In genomic region chr1:226635456-226635941, GRCh38 we compare ENCODE assay signal across 10 cellular contexts.
A peak's percentile ranks its signal among the peaks of the same experiment; 100 is the strongest.
DNase-seq lines count a peak whose midpoint lies in the region; ATAC-seq and TF ChIP-seq lines count a peak whose summit lies in the region.
"Had no signal": no experiment of that assay in that cellular context is flagged by ENCODE, and none has a peak within 500 bp of the region (broad histone marks: within the 10 kb centered on the region; RNA-seq: fewer than 3 reads in every experiment).

No MANE protein-coding gene starts in this region.

- H3K4me1 ChIP-seq in BLaER1, result peaks cover 88% of the 10 kb centered on the region
- H3K4me1 ChIP-seq in neural progenitor cell, result peaks cover 2% of the 10 kb centered on the region
- H3K4me1 ChIP-seq: right lobe of liver had no signal

- H3K9me3 Mint-ChIP-seq in T-helper 1 cell treated with Interleukin-12 subunit alpha and Interleukin-12 subunit beta and Interleukin-4 antibody, amounts not matched to agents 30 μg/mL and 1 μg/mL, for 36 hours, result no peaks in the 10 kb centered on the region
- H3K9me3 Mint-ChIP-seq in activated naive CD4-positive, alpha-beta T cell treated with anti-CD3 and anti-CD28 coated beads, Interleukin-2, amount 50 U/mL, for 72 hours, result no peaks in the 10 kb centered on the region
- no peaks in the 10 kb centered on the region for H3K9me3 Mint-ChIP-seq in naive thymus-derived CD8-positive, alpha-beta T cell
- H3K9me3 Mint-ChIP-seq in neural progenitor cell (no peaks in the 10 kb centered on the region), osteocyte (ENCODE audit: unreplicated experiment) (no peaks in the 10 kb centered on the region)

- H4K20me1 ChIP-seq in BLaER1, result peaks cover 17% of the 10 kb centered on the region; the same call in 1 of the 2 replicates
- no peaks in the 10 kb centered on the region for H4K20me1 ChIP-seq in neural progenitor cell (ENCODE audit: low read depth)

- H3K27ac Mint-ChIP-seq in T-helper 1 cell treated with Interleukin-12 subunit alpha and Interleukin-12 subunit beta and Interleukin-4 antibody, amounts not matched to agents 30 μg/mL and 1 μg/mL, for 36 hours, result peak overlapping the region; percentile 79
- peak overlapping the region; percentile 83 to 88 for H3K27ac Mint-ChIP-seq in activated naive CD4-positive, alpha-beta T cell treated with anti-CD3 and anti-CD28 coated beads, Interleukin-2, amount 50 U/mL, for 72 hours
- peak overlapping the region; percentile 76 to 98 (median 96) for H3K27ac Mint-ChIP-seq in naive thymus-derived CD8-positive, alpha-beta T cell
- H3K27ac Mint-ChIP-seq in neural progenitor cell (no peak overlapping the region), osteocyte (ENCODE audit: unreplicated experiment) (no peak overlapping the region)

- peak overlapping the region; percentile 62 for H3K4me3 Mint-ChIP-seq in T-helper 1 cell treated with Interleukin-12 subunit alpha and Interleukin-12 subunit beta and Interleukin-4 antibody, amounts not matched to agents 30 μg/mL and 1 μg/mL, for 36 hours
- H3K4me3 Mint-ChIP-seq in naive thymus-derived CD8-positive, alpha-beta T cell, result peak overlapping the region; percentile 40 to 86 (median 78)
- H3K4me3 Mint-ChIP-seq in neural progenitor cell (no peak overlapping the region), osteocyte (ENCODE audit: unreplicated experiment) (no peak overlapping the region)

- POLR2A ChIA-PET in naive thymus-derived CD8-positive, alpha-beta T cell (lab: Charles Lee), result interaction anchor here (0.6 to 3.1 kb wide), 16 partner anchors 9 to 303 kb away, joined by 3 to 13 read pairs (median 4); no protein-coding TSS in a partner anchor

- ATAC-seq in activated naive CD4-positive, alpha-beta T cell treated with anti-CD3 and anti-CD28 coated beads, Interleukin-2, amount 50 U/mL, for 72 hours, result peak; percentile 76 to 80
- ATAC-seq in naive thymus-derived CD8-positive, alpha-beta T cell, result peak; percentile 36 to 64
- no peak for ATAC-seq in HG02884 (IDR thresholded peaks at IDR 0.05; ENCODE audit: unreplicated experiment)
- ATAC-seq: GM12878, right lobe of liver had no signal

- no peaks in the 10 kb centered on the region for H3K27me3 ChIP-seq in BLaER1
- no peaks in the 10 kb centered on the region for H3K27me3 ChIP-seq in neural progenitor cell
- H3K27me3 ChIP-seq: right lobe of liver had no signal

- peak in 1 of 2 donors; percentile 65 for DNase-seq in activated naive CD4-positive, alpha-beta T cell treated with anti-CD3 and anti-CD28 coated beads, Interleukin-2, amount 50 U/mL, for 72 hours (ENCODE audit: low spot score in 2 of 2)
- peak in 2 of 10 donors; percentile 41 to 66 for DNase-seq in naive thymus-derived CD8-positive, alpha-beta T cell
- DNase-seq in NCI-H2081 (lab: John Stamatoyannopoulos, UW) (no peak), neural progenitor cell (ENCODE audit: low spot score) (no peak), osteocyte (ENCODE audit: extremely low spot score, unreplicated experiment) (no peak)

- H3K27me3 Mint-ChIP-seq in T-helper 1 cell treated with Interleukin-12 subunit alpha and Interleukin-12 subunit beta and Interleukin-4 antibody, amounts not matched to agents 30 μg/mL and 1 μg/mL, for 36 hours (ENCODE audit: low read depth), result no peaks in the 10 kb centered on the region
- H3K27me3 Mint-ChIP-seq in naive thymus-derived CD8-positive, alpha-beta T cell, result no peaks in the 10 kb centered on the region
- H3K27me3 Mint-ChIP-seq in neural progenitor cell (ENCODE audit: insufficient read depth, low read depth), result peaks cover 3% of the 10 kb centered on the region
- H3K27me3 Mint-ChIP-seq in osteocyte (ENCODE audit: unreplicated experiment), result no peaks in the 10 kb centered on the region

- H3K9me3 ChIP-seq in BLaER1 (no peaks in the 10 kb centered on the region), neural progenitor cell (ENCODE audit: low read depth) (no peaks in the 10 kb centered on the region)
- H3K9me3 ChIP-seq: right lobe of liver had no signal

- H3K4me1 Mint-ChIP-seq in T-helper 1 cell treated with Interleukin-12 subunit alpha and Interleukin-12 subunit beta and Interleukin-4 antibody, amounts not matched to agents 30 μg/mL and 1 μg/mL, for 36 hours (ENCODE audit: low read depth), result peaks cover 33% of the 10 kb centered on the region
- H3K4me1 Mint-ChIP-seq in naive thymus-derived CD8-positive, alpha-beta T cell, result peaks cover 35 to 66% (median 59%) of the 10 kb centered on the region in 4 donors
- peaks cover 18% of the 10 kb centered on the region for H3K4me1 Mint-ChIP-seq in neural progenitor cell
- no peaks in the 10 kb centered on the region for H3K4me1 Mint-ChIP-seq in osteocyte (ENCODE audit: unreplicated experiment)

- peaks cover 47% of the 10 kb centered on the region for H3K36me3 ChIP-seq in BLaER1
- no peaks in the 10 kb centered on the region for H3K36me3 ChIP-seq in neural progenitor cell
- H3K36me3 ChIP-seq: right lobe of liver had no signal

- H3K4me2 ChIP-seq in BLaER1, result peak overlapping the region; percentile 81
- H3K4me2 ChIP-seq in neural progenitor cell, result no peak overlapping the region

- no peak overlapping the region for H2AFZ ChIP-seq in neural progenitor cell (replicated peaks)

- peak overlapping the region; percentile 31; the same call in 1 of the 2 replicates for H3K27ac ChIP-seq in BLaER1
- no peak overlapping the region for H3K27ac ChIP-seq in neural progenitor cell
- H3K27ac ChIP-seq: right lobe of liver had no signal

- H3K9ac ChIP-seq in BLaER1 (peak overlapping the region; percentile 22; the same call in 1 of the 2 replicates), neural progenitor cell (no peak overlapping the region)

- H3K4me3 ChIP-seq in BLaER1 (no peak overlapping the region), neural progenitor cell (no peak overlapping the region)
- H3K4me3 ChIP-seq: GM12878, right lobe of liver had no signal

- TF ChIP-seq CTCF in neural progenitor cell (IDR thresholded peaks at IDR 0.05) (no peak), osteocyte (IDR thresholded peaks at IDR 0.05) (no peak)

- peaks cover 42% of the 10 kb centered on the region for H3K36me3 Mint-ChIP-seq in T-helper 1 cell treated with Interleukin-12 subunit alpha and Interleukin-12 subunit beta and Interleukin-4 antibody, amounts not matched to agents 30 μg/mL and 1 μg/mL, for 36 hours (ENCODE audit: low read depth)
- H3K36me3 Mint-ChIP-seq in activated naive CD4-positive, alpha-beta T cell treated with anti-CD3 and anti-CD28 coated beads, Interleukin-2, amount 50 U/mL, for 72 hours, result no peaks in the 10 kb centered on the region
- peaks cover 0 to 87% (median 4%) of the 10 kb centered on the region in 3 donors for H3K36me3 Mint-ChIP-seq in naive thymus-derived CD8-positive, alpha-beta T cell
- peaks cover 5% of the 10 kb centered on the region for H3K36me3 Mint-ChIP-seq in neural progenitor cell
- peaks cover 18% of the 10 kb centered on the region for H3K36me3 Mint-ChIP-seq in osteocyte (ENCODE audit: unreplicated experiment)

- no peaks in the 10 kb centered on the region for H3K79me2 ChIP-seq in neural progenitor cell (ENCODE audit: low read depth)

- H3F3A ChIP-seq in neural progenitor cell (ENCODE audit: low read depth), result no peaks in the 10 kb centered on the region

Comparison
In these comparisons a context has a peak if more than half of its experiments do, and no peak if none do; other contexts are left out.
1. H3K27ac Mint-ChIP-seq: peak in T-helper 1 cell treated with Interleukin-12 subunit alpha and Interleukin-12 subunit beta and Interleukin-4 antibody, amounts not matched to agents 30 μg/mL and 1 μg/mL, for 36 hours (single experiment), activated naive CD4-positive, alpha-beta T cell treated with anti-CD3 and anti-CD28 coated beads, Interleukin-2, amount 50 U/mL, for 72 hours (2 of 2) and naive thymus-derived CD8-positive, alpha-beta T cell (10 of 10); none in neural progenitor cell (single experiment) and osteocyte (single experiment).
2. H3K4me3 Mint-ChIP-seq: peak in T-helper 1 cell treated with Interleukin-12 subunit alpha and Interleukin-12 subunit beta and Interleukin-4 antibody, amounts not matched to agents 30 μg/mL and 1 μg/mL, for 36 hours (single experiment) and naive thymus-derived CD8-positive, alpha-beta T cell (10 of 10); none in neural progenitor cell (single experiment) and osteocyte (single experiment).